ENCODE assay signal across 8 cellular contexts in the genomic region with DNA sequence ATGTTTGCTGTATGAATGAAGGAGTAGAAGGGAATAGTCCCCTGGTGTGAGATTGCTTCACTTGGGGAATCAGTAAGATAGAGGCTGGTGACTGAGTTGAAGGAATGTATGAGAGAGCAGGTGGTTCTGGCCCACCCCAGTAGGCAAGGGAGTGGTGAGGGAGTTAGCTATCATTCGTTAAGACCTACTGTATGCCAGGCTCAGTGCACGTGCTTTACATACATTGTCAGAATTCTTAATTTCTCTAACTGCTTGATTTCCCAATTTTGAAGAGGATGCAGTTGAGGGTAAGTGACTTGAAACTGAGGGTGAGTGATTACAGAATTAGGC. TPM values are rescaled to one million over a fixed set of nuclear protein-coding genes. Genes with fewer than 3 reads are reported as not detected.
DNase-seq lines count a peak whose midpoint lies in the region; ATAC-seq and TF ChIP-seq lines count a peak whose summit lies in the region.

No MANE protein-coding gene starts in this region.

- TF ChIP-seq POLR2A in esophagus squamous epithelium (IDR thresholded peaks at IDR 0.05) (no peak), GM18505 (IDR thresholded peaks at IDR 0.05; ENCODE audit: borderline replicate concordance, extremely low read depth, insufficient read depth, insufficient read length) (no peak)

- no peaks in the 10 kb centered on the region for H3K27me3 ChIP-seq in BE2C
- no peaks in the 10 kb centered on the region for H3K27me3 ChIP-seq in esophagus squamous epithelium
- no peaks in the 10 kb centered on the region for H3K27me3 ChIP-seq in rectal smooth muscle tissue (ENCODE audit: control insufficient read depth, insufficient read depth, low read length)

- WGBS in esophagus squamous epithelium, 2 donors: 0 to 15% methylated on average over 2 of the region's 2 CpGs

- H3K4me3 ChIP-seq in BE2C (ENCODE audit: low read depth, low read length): peak overlapping the region; percentile 87
- peak overlapping the region; percentile 77 to 81 (median 78) for H3K4me3 ChIP-seq in esophagus squamous epithelium
- H3K4me3 ChIP-seq in rectal smooth muscle tissue (ENCODE audit: low read length): peak overlapping the region; percentile 83

- no peaks in the 10 kb centered on the region for H3K36me3 ChIP-seq in BE2C
- H3K36me3 ChIP-seq in esophagus squamous epithelium: no peaks in the 10 kb centered on the region
- H3K36me3 ChIP-seq in rectal smooth muscle tissue (ENCODE audit: control insufficient read depth, insufficient read depth, low read length): no peaks in the 10 kb centered on the region

- H3K4me1 ChIP-seq in BE2C: no peaks in the 10 kb centered on the region
- peaks cover 0 to 48% (median 0%) of the 10 kb centered on the region in 3 donors for H3K4me1 ChIP-seq in esophagus squamous epithelium
- no peaks in the 10 kb centered on the region for H3K4me1 ChIP-seq in rectal smooth muscle tissue (ENCODE audit: control insufficient read depth, insufficient read depth, low read length)

- H3K9ac ChIP-seq in rectal smooth muscle tissue (ENCODE audit: low read length): peak overlapping the region; percentile 66

- no peak for DNase-seq in BE2C
- no peak for DNase-seq in RWPE1 (ENCODE audit: low spot score)
- DNase-seq in esophagus squamous epithelium (lab: John Stamatoyannopoulos, UW): no peak
- DNase-seq in NCI-H2081 treated with DMSO at 0.1 percent for 48 hours (lab: John Stamatoyannopoulos, UW): no peak

- TF ChIP-seq CTCF in BE2C (IDR thresholded peaks at IDR 0.05; ENCODE audit: low read depth, low read length) (no peak), RWPE1 (conservative IDR thresholded peaks at IDR 0.05; ENCODE audit: low read depth) (no peak), esophagus squamous epithelium (IDR thresholded peaks at IDR 0.05) (no peak)

- POLR2A ChIA-PET in RWPE1 (lab: Yijun Ruan, JAX; ENCODE audit: low non-redundant PET): interaction anchor here (0.6 kb wide), 1 partner anchor 240 kb away, joined by 4 read pairs; no protein-coding TSS in a partner anchor

- CTCF ChIA-PET in RWPE1 (lab: Yijun Ruan, JAX): no interaction called here

- peak overlapping the region; percentile 89 for H3K27ac ChIP-seq in RWPE1
- H3K27ac ChIP-seq in esophagus squamous epithelium: peak overlapping the region; percentile 90 to 97 (median 92)
- peak overlapping the region; percentile 81 for H3K27ac ChIP-seq in rectal smooth muscle tissue (ENCODE audit: low read depth, low read length)

- intact Hi-C loops in esophagus squamous epithelium (cut with DNase I): no loop called here

- ATAC-seq in GM21423 (IDR thresholded peaks at IDR 0.05; ENCODE audit: unreplicated experiment): peak; percentile 5
- no peak for ATAC-seq in GM18505 (IDR thresholded peaks at IDR 0.05; ENCODE audit: unreplicated experiment)
- ATAC-seq in GM18519 (IDR thresholded peaks at IDR 0.05; ENCODE audit: low FRiP score, unreplicated experiment): no peak

- H3K9me3 ChIP-seq in BE2C (no peaks in the 10 kb centered on the region), esophagus squamous epithelium (no peaks in the 10 kb centered on the region)

RNA-seq across cellular contexts. Expression of a gene that starts 0.7 kb away (rescaled TPM):
- 8.2 TPM for polyA plus RNA-seq in BE2C (2012; ENCODE audit: insufficient read depth, insufficient read length, low read depth)
- 10 to 100 TPM; 16.3 to 38.6 (median 32.5) TPM for total RNA-seq in esophagus squamous epithelium
